In the genomic region with DNA sequence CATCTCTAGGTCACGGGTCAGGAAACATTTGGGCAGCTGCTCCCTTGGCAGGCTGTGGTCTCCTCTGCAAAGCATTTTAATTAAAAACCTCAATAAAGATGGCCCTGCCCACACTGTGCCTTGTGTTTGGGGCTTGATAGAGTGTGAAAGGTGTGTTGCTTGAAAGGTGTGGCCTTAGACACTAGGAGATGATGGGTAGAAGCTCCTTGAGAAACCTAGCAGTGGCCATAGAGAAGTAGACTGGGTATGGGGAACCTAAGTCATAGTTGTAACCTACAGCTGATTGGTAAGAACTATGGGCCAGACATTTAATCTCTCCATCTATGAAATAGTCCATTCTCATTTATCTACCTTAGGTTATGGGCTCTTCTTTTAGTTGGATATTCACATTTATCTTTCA, we compare ENCODE assay signal across 16 cellular contexts. TPM values are rescaled to one million over a fixed set of nuclear protein-coding genes. Genes with fewer than 3 reads are reported as not detected.
DNase-seq lines count a peak whose midpoint lies in the region; TF ChIP-seq lines count a peak whose summit lies in the region.
"Had no signal": no experiment of that assay in that cellular context is flagged by ENCODE, and none has a peak within 500 bp of the region (broad histone marks: within the 10 kb centered on the region; RNA-seq: fewer than 3 reads in every experiment).

No MANE protein-coding gene starts in this region.

- H3K27me3 ChIP-seq in BLaER1 treated with 17β-estradiol and CSF1 and Interleukin-3, amounts not matched to agents 10 nM and 100 nM = no peaks in the 10 kb centered on the region
- H3K27me3 ChIP-seq in breast epithelium = no peaks in the 10 kb centered on the region
- H3K27me3 ChIP-seq in sigmoid colon = no peaks in the 10 kb centered on the region
- H3K27me3 ChIP-seq in HAP-1 (ENCODE audit: low read depth) = no peaks in the 10 kb centered on the region

- no peak for DNase-seq in HFFc6
- no peak for DNase-seq in breast epithelium (ENCODE audit: low spot score in 2 of 2)
- DNase-seq in sigmoid colon = no peak
- DNase-seq in HAP-1 (ENCODE audit: low spot score in 2 of 2) = no peak
- no peak for DNase-seq in NCI-H524 (lab: John Stamatoyannopoulos, UW)
- no peak for DNase-seq in activated effector memory CD4-positive, alpha-beta T cell treated with anti-CD3 and anti-CD28 coated beads, Interleukin-2, amount 50 U/mL, for 16 hours
- DNase-seq: activated CD4-positive, alpha-beta T cell treated with anti-CD3 and anti-CD28 coated beads, Interleukin-2, amount 50 U/mL, for 4 hours; amniotic stem cell; GDM1; midbrain; NCI-H1417 had no signal

- TF ChIP-seq EP300 in sigmoid colon (IDR thresholded peaks at IDR 0.05) = no peak

- intact Hi-C loops in breast epithelium (cut with DNase I; ENCODE audit: low total_unique reads) = no loop called here
- intact Hi-C loops in sigmoid colon (cut with DNase I) = no loop called here

- peak overlapping the region; percentile 54 for H3K27ac Mint-ChIP-seq in HFFc6
- H3K27ac Mint-ChIP-seq: dendritic cell treated with granulocyte-macrophage colony-stimulating factor and Interleukin-4, amounts not matched to agents 40 ng/mL and 50 ng/mL, for 4 days had no signal

- in situ Hi-C loops in HAP-1 (cut with MboI; ENCODE audit: low sequenced_read_pairs) = no loop called here

- H3K4me2 ChIP-seq in BLaER1 treated with 17β-estradiol and CSF1 and Interleukin-3, amounts not matched to agents 10 nM and 100 nM = peak overlapping the region in 8 of 11 experiments; percentile 9 to 90 (median 76); a peak in 14 of 22 replicates

- H3K9ac ChIP-seq in BLaER1 treated with 17β-estradiol and CSF1 and Interleukin-3, amounts not matched to agents 10 nM and 100 nM = no peak overlapping the region

- peaks cover 68% of the 10 kb centered on the region for H3K4me1 Mint-ChIP-seq in HFFc6 (ENCODE audit: low read depth)

- H3K27ac ChIP-seq in BLaER1 treated with 17β-estradiol and CSF1 and Interleukin-3, amounts not matched to agents 10 nM and 100 nM = no peak overlapping the region
- peak overlapping the region; percentile 10 to 17 for H3K27ac ChIP-seq in breast epithelium
- peak overlapping the region in 3 of 4 donors; percentile 25 to 63 (median 56) for H3K27ac ChIP-seq in sigmoid colon

- H3K9me3 ChIP-seq in BLaER1 treated with 17β-estradiol and CSF1 and Interleukin-3, amounts not matched to agents 10 nM and 100 nM (replicated peaks in 1 of 11) = no peaks in the 10 kb centered on the region
- no peaks in the 10 kb centered on the region for H3K9me3 ChIP-seq in breast epithelium
- H3K9me3 ChIP-seq in sigmoid colon = no peaks in the 10 kb centered on the region
- H3K9me3 ChIP-seq in HAP-1 = no peaks in the 10 kb centered on the region

- peaks cover 22 to 56% (median 38%) of the 10 kb centered on the region in 11 experiments for H3K36me3 ChIP-seq in BLaER1 treated with 17β-estradiol and CSF1 and Interleukin-3, amounts not matched to agents 10 nM and 100 nM
- H3K36me3 ChIP-seq in breast epithelium (peaks cover 5% of the 10 kb centered on the region), sigmoid colon (peaks cover 0 to 14% (median 5%) of the 10 kb centered on the region in 4 donors), HAP-1 (replicated peaks) (peaks cover 25% of the 10 kb centered on the region)

- peaks cover 0 to 70% (median 49%) of the 10 kb centered on the region in 11 experiments; a peak in 18 of 22 replicates for H4K20me1 ChIP-seq in BLaER1 treated with 17β-estradiol and CSF1 and Interleukin-3, amounts not matched to agents 10 nM and 100 nM

- peaks cover 45% of the 10 kb centered on the region for H3K36me3 Mint-ChIP-seq in HFFc6 (ENCODE audit: low read depth)

- no peak overlapping the region for H3K4me3 ChIP-seq in BLaER1 treated with 17β-estradiol and CSF1 and Interleukin-3, amounts not matched to agents 10 nM and 100 nM
- H3K4me3 ChIP-seq in breast epithelium (no peak overlapping the region), sigmoid colon (no peak overlapping the region), HAP-1 (no peak overlapping the region)

- H3K27me3 Mint-ChIP-seq in HFFc6 (ENCODE audit: insufficient read depth) = no peaks in the 10 kb centered on the region; the same call in 1 of the 2 replicates
- H3K27me3 Mint-ChIP-seq: dendritic cell treated with granulocyte-macrophage colony-stimulating factor and Interleukin-4, amounts not matched to agents 40 ng/mL and 50 ng/mL, for 4 days had no signal

- 80 to 84% methylated on average over 1 of the region's 1 CpG for WGBS in sigmoid colon, 2 donors

- TF ChIP-seq POLR2A in breast epithelium (IDR thresholded peaks at IDR 0.05) = no peak
- TF ChIP-seq POLR2A in sigmoid colon (IDR thresholded peaks at IDR 0.05) = no peak

- H3K9me3 Mint-ChIP-seq in HFFc6 = peaks cover 9% of the 10 kb centered on the region
- H3K9me3 Mint-ChIP-seq: dendritic cell treated with granulocyte-macrophage colony-stimulating factor and Interleukin-4, amounts not matched to agents 40 ng/mL and 50 ng/mL, for 4 days had no signal

- peaks cover 38 to 62% (median 50%) of the 10 kb centered on the region in 10 experiments for H3K4me1 ChIP-seq in BLaER1 treated with 17β-estradiol and CSF1 and Interleukin-3, amounts not matched to agents 10 nM and 100 nM
- peaks cover 0 to 6% of the 10 kb centered on the region in 2 donors for H3K4me1 ChIP-seq in breast epithelium
- peaks cover 0 to 49% (median 40%) of the 10 kb centered on the region in 4 donors for H3K4me1 ChIP-seq in sigmoid colon
- peaks cover 6% of the 10 kb centered on the region for H3K4me1 ChIP-seq in HAP-1

- no peak for TF ChIP-seq CTCF in HFFc6 (IDR thresholded peaks at IDR 0.05)
- no peak for TF ChIP-seq CTCF in breast epithelium (IDR thresholded peaks at IDR 0.05)
- no peak for TF ChIP-seq CTCF in sigmoid colon (IDR thresholded peaks at IDR 0.05)

- 0 out of 2 replicates have a peak overlapping the region, but pooled peaks have one; percentile 0 for H3K4me3 Mint-ChIP-seq in HFFc6
- H3K4me3 Mint-ChIP-seq: dendritic cell treated with granulocyte-macrophage colony-stimulating factor and Interleukin-4, amounts not matched to agents 40 ng/mL and 50 ng/mL, for 4 days had no signal

RNA-seq across cellular contexts. Expression of a gene that starts 3.3 kb away (rescaled TPM):
- total RNA-seq in HFFc6 (2021; fragmentation: NEBNext Ultra II Directional; extraction: Animal tissue kit (Norgen Biotek cat#: 25700)) = 10 to 100 TPM; 23.9 to 28.7 (median 26.5) TPM
- total RNA-seq in breast epithelium = 10 to 100 TPM; 34.1 to 73.1 (median 56.5) TPM
- 10 to 100 TPM; 33.7 to 55.1 (median 45.9) TPM for total RNA-seq in sigmoid colon
- polyA plus RNA-seq in sigmoid colon = 10 to 100 TPM; 24.7 to 44.4 (median 33.0) TPM

RNA-seq across cellular contexts. Expression of a gene that starts 8.9 kb away (rescaled TPM):
- total RNA-seq in HFFc6 (2021; fragmentation: NEBNext Ultra II Directional; extraction: Animal tissue kit (Norgen Biotek cat#: 25700)) = under 1 TPM; 0.51 to 0.80 (median 0.65) TPM
- total RNA-seq in breast epithelium = 10 to 100 TPM; 11.5 to 22.0 (median 11.7) TPM
- 1 to 10 TPM in 2 of 4 donors, under 1 TPM in 2; 0.68 to 2.5 (median 1.3) TPM for total RNA-seq in sigmoid colon
- polyA plus RNA-seq in sigmoid colon = 10 to 100 TPM; 11.4 to 46.3 (median 12.7) TPM
- total RNA-seq: RPMI7951 had no signal

RNA-seq across cellular contexts. Expression of a gene that starts 13.7 kb away (rescaled TPM):
- not detected for total RNA-seq in HFFc6 (2021; fragmentation: NEBNext Ultra II Directional; extraction: Animal tissue kit (Norgen Biotek cat#: 25700))
- 1,000 to 10,000 TPM in 1 of 3 donors, 100 to 1,000 TPM in 1, 10 to 100 TPM in 1; 92.3 to 1,697 (median 153) TPM for total RNA-seq in breast epithelium
- total RNA-seq in sigmoid colon = 10 to 100 TPM in 2 of 4 donors, 1 to 10 TPM in 2; 1.6 to 36.7 (median 8.1) TPM
- 100 to 1,000 TPM in 1 of 3 donors, 10 to 100 TPM in 2; 30.6 to 120 (median 71.3) TPM for polyA plus RNA-seq in sigmoid colon
- total RNA-seq: NCI-H460, pulmonary artery endothelial cell, RPMI7951 had no signal

RNA-seq across cellular contexts. Expression of a gene that starts 23.2 kb away (rescaled TPM):
- 10 to 100 TPM; 26.3 to 33.6 (median 29.6) TPM for total RNA-seq in HFFc6 (2021; fragmentation: NEBNext Ultra II Directional; extraction: Animal tissue kit (Norgen Biotek cat#: 25700))
- 100 to 1,000 TPM in 1 of 3 donors, 10 to 100 TPM in 2; 59.6 to 119 (median 90.6) TPM for total RNA-seq in breast epithelium
- total RNA-seq in sigmoid colon = 10 to 100 TPM; 57.8 to 88.9 (median 66.3) TPM
- polyA plus RNA-seq in sigmoid colon = 10 to 100 TPM in 2 of 3 donors, 1 to 10 TPM in 1; 9.9 to 36.5 (median 13.8) TPM

RNA-seq across cellular contexts. Expression of a gene that starts 39.9 kb away (rescaled TPM):
- 10 to 100 TPM; 11.3 to 22.6 (median 12.4) TPM for total RNA-seq in HFFc6 (2021; fragmentation: NEBNext Ultra II Directional; extraction: Animal tissue kit (Norgen Biotek cat#: 25700))
- 10 to 100 TPM; 33.6 to 52.4 (median 44.6) TPM for total RNA-seq in breast epithelium
- 10 to 100 TPM; 31.4 to 67.8 (median 54.7) TPM for total RNA-seq in sigmoid colon
- 10 to 100 TPM in 1 of 3 donors, 1 to 10 TPM in 2; 4.8 to 33.7 (median 6.7) TPM for polyA plus RNA-seq in sigmoid colon

Comparison
In these comparisons a context has a peak if more than half of its experiments do, and no peak if none do; other contexts are left out.
1. H3K27ac ChIP-seq: peak in breast epithelium (2 of 2) and sigmoid colon (3 of 4); none in BLaER1 treated with 17β-estradiol and CSF1 and Interleukin-3, amounts not matched to agents 10 nM and 100 nM (0 of 11).